17 cellular contexts compared by ENCODE assay signal in the genomic region with DNA sequence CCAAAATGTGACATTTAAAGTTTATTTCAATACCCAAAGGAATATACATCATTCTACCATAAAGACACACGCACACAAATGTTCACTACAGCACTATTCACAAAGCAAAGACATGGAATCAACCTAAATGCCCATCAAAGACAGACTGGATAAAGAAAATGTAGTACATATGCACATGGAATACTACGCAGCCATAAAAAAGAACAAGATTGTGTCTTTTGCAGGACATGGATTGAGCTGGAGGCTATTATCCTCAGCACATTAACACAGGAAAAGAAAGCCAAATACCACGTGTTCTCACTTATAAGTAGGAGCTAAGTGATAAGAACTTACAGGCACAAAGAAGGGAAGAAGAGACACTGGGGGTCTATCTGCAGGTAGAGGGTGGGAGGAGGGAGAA. TPM values are rescaled to one million over a fixed set of nuclear protein-coding genes. Genes with fewer than 3 reads are reported as not detected.
DNase-seq lines count a peak whose midpoint lies in the region; ATAC-seq, FAIRE-seq and TF ChIP-seq lines count a peak whose summit lies in the region.
"Had no signal": no experiment of that assay in that cellular context is flagged by ENCODE, and none has a peak within 500 bp of the region (broad histone marks: within the 10 kb centered on the region; RNA-seq: fewer than 3 reads in every experiment).

No MANE protein-coding gene starts in this region.

- CTCF ChIA-PET in HepG2 (lab: Yijun Ruan, JAX; ENCODE audit: low intra/inter-chr PET ratio, low total read pairs) (no interaction called here), K562 (lab: Yijun Ruan, JAX; ENCODE audit: low intra/inter-chr PET ratio) (no interaction called here), WTC11 (lab: Charles Lee) (no interaction called here)

- ATAC-seq in HepG2, result no peak
- ATAC-seq in right lobe of liver, result no peak
- ATAC-seq in K562, result no peak
- no peak for ATAC-seq in WTC11
- ATAC-seq: GM23338 had no signal

- no peak overlapping the region for H3K27ac Mint-ChIP-seq in WTC11
- H3K27ac Mint-ChIP-seq: CD14-positive monocyte; CD4-positive, alpha-beta memory T cell; GM23338 had no signal

- H2AFZ ChIP-seq in HepG2 (ENCODE audit: low read length) (no peak overlapping the region), K562 (ENCODE audit: low read depth, low read length) (no peak overlapping the region)
- H2AFZ ChIP-seq: GM23338 had no signal

- no peaks in the 10 kb centered on the region for H3K27me3 ChIP-seq in HepG2 (ENCODE audit: control insufficient read depth in 1 of 2, insufficient read depth in 2 of 2, low read length in 2 of 2)
- no peaks in the 10 kb centered on the region for H3K27me3 ChIP-seq in right lobe of liver
- H3K27me3 ChIP-seq in K562 (ENCODE audit: control insufficient read depth in 2 of 2, insufficient read depth in 2 of 2, low read length in 2 of 2), result peaks cover 8 to 24% of the 10 kb centered on the region in 2 experiments; a peak in 3 of 5 replicates
- no peaks in the 10 kb centered on the region for H3K27me3 ChIP-seq in mucosa of rectum (ENCODE audit: control insufficient read depth in 2 of 2, insufficient read depth in 2 of 2, low read length in 2 of 2)
- no peaks in the 10 kb centered on the region for H3K27me3 ChIP-seq in brain microvascular endothelial cell (replicated peaks)
- H3K27me3 ChIP-seq: BLaER1 had no signal

- FAIRE-seq in HepG2 (lab: Jason Lieb, UNC) (no peak), K562 (lab: Jason Lieb, UNC) (no peak)
- FAIRE-seq: D721Med, G401.6, GM12891 had no signal

- H3K27me3 Mint-ChIP-seq in WTC11 (ENCODE audit: low read depth), result no peaks in the 10 kb centered on the region

- peaks cover 5% of the 10 kb centered on the region for H3K9me3 Mint-ChIP-seq in WTC11
- H3K9me3 Mint-ChIP-seq: CD14-positive monocyte, GM23338 had no signal

- H3K36me3 ChIP-seq in HepG2 (replicated peaks in 1 of 2; ENCODE audit: control insufficient read depth in 1 of 2, insufficient read depth in 2 of 2, low read length in 2 of 2) (0 out of 5 replicates have a peak, but pooled peaks cover 0 to 2% of the 10 kb centered on the region in 2 experiments), right lobe of liver (no peaks in the 10 kb centered on the region), K562 (ENCODE audit: control insufficient read depth, insufficient read depth, low read length) (no peaks in the 10 kb centered on the region), mucosa of rectum (ENCODE audit: control insufficient read depth in 2 of 2, insufficient read depth in 2 of 2, low read length in 2 of 2) (no peaks in the 10 kb centered on the region), brain microvascular endothelial cell (replicated peaks) (no peaks in the 10 kb centered on the region)
- H3K36me3 ChIP-seq: BLaER1 had no signal

- H3K36me3 Mint-ChIP-seq in WTC11, result no peaks in the 10 kb centered on the region
- H3K36me3 Mint-ChIP-seq: CD14-positive monocyte; CD4-positive, alpha-beta memory T cell had no signal

- H3K9me3 ChIP-seq in HepG2 (ENCODE audit: low read length), result no peaks in the 10 kb centered on the region
- H3K9me3 ChIP-seq in right lobe of liver, result no peaks in the 10 kb centered on the region
- no peaks in the 10 kb centered on the region for H3K9me3 ChIP-seq in K562 (replicated peaks; ENCODE audit: control insufficient read depth, insufficient read depth, low read depth, low read length)
- no peaks in the 10 kb centered on the region for H3K9me3 ChIP-seq in mucosa of rectum (ENCODE audit: control insufficient read depth in 2 of 2, low read length in 2 of 2)
- H3K9me3 ChIP-seq: BLaER1 had no signal

- TF ChIP-seq POLR2A in HepG2 (IDR thresholded peaks at IDR 0.05; ENCODE audit: insufficient read depth in 1 of 2, low read depth in 2 of 2, low read length in 2 of 2) (no peak), right lobe of liver (IDR thresholded peaks at IDR 0.05) (no peak), K562 (conservative IDR thresholded peaks at IDR 0.05) (no peak)

- WGBS in HepG2 (ENCODE audit: low lambda C conversion rate), result 95% methylated on average over 3 of the region's 3 CpGs
- 92% methylated on average over 2 of the region's 3 CpGs for WGBS in right lobe of liver (ENCODE audit: insufficient coverage, low coverage, low lambda C conversion rate, missing lambda C conversion rate)
- 5% methylated on average over 3 of the region's 3 CpGs for WGBS in K562 (ENCODE audit: insufficient coverage, low coverage, missing lambda C conversion rate)

- in situ Hi-C loops in HepG2 (cut with HindIII; ENCODE audit: extremely low pct_ligation_motif_present, low pct_unique_long_range_greater_than_20kb), result no loop called here
- in situ Hi-C loops in K562 (cut with MboI), result no loop called here
- in situ Hi-C loops in brain microvascular endothelial cell (cut with HindIII; ENCODE audit: low pct_ligation_motif_present, low sequenced_read_pairs), result no loop called here

- H3K27ac ChIP-seq in HepG2 (ENCODE audit: extremely low read length, insufficient read depth, low read length), result no peak overlapping the region
- H3K27ac ChIP-seq in right lobe of liver, result no peak overlapping the region
- no peak overlapping the region for H3K27ac ChIP-seq in K562 (ENCODE audit: extremely low read depth, low read depth, low read length)
- peak overlapping the region; percentile 84 to 95 for H3K27ac ChIP-seq in mucosa of rectum (ENCODE audit: low read depth in 2 of 2, low read length in 2 of 2)
- H3K27ac ChIP-seq in brain microvascular endothelial cell, result no peak overlapping the region
- H3K27ac ChIP-seq: 22Rv1, BLaER1 had no signal

- H3K4me3 ChIP-seq in HepG2 (replicated peaks in 1 of 3; ENCODE audit: insufficient read depth in 1 of 3, low read depth in 2 of 3, low read length in 3 of 3), result no peak overlapping the region
- H3K4me3 ChIP-seq in right lobe of liver, result no peak overlapping the region
- H3K4me3 ChIP-seq in K562, result no peak overlapping the region
- H3K4me3 ChIP-seq in mucosa of rectum (ENCODE audit: low read length in 2 of 2), result no peak overlapping the region
- H3K4me3 ChIP-seq in brain microvascular endothelial cell (ENCODE audit: low read depth, low read length), result no peak overlapping the region
- H3K4me3 ChIP-seq: BLaER1, GM23338 had no signal

- H3K4me2 ChIP-seq in HepG2 (ENCODE audit: low read depth, low read length) (no peak overlapping the region), K562 (ENCODE audit: insufficient read depth, low read length) (no peak overlapping the region)
- H3K4me2 ChIP-seq: BLaER1, GM23338 had no signal

- no peak overlapping the region for H3K9ac ChIP-seq in HepG2 (ENCODE audit: insufficient read depth, low read depth, low read length)
- H3K9ac ChIP-seq in K562 (ENCODE audit: insufficient read depth in 1 of 2, low read depth in 2 of 2, low read length in 2 of 2), result no peak overlapping the region
- H3K9ac ChIP-seq in mucosa of rectum (ENCODE audit: low read depth in 1 of 2, low read length in 2 of 2), result no peak overlapping the region
- H3K9ac ChIP-seq: BLaER1 had no signal

- BruUV-seq in HepG2 (replicated peaks; lab: Mats Ljungman, UMichigan) (no TSS peak), K562 (replicated peaks; lab: Mats Ljungman, UMichigan) (no TSS peak)

- H3K4me1 ChIP-seq in HepG2 (ENCODE audit: insufficient read depth, low read length) (peaks cover 88% of the 10 kb centered on the region), right lobe of liver (peaks cover 0 to 21% (median 12%) of the 10 kb centered on the region in 4 donors), K562 (replicated peaks in 1 of 2; ENCODE audit: control insufficient read depth in 2 of 2, insufficient read depth in 2 of 2, low read length in 2 of 2) (no peaks in the 10 kb centered on the region), mucosa of rectum (ENCODE audit: control insufficient read depth in 2 of 2, insufficient read depth in 2 of 2, low read length in 2 of 2) (peaks cover 22 to 44% of the 10 kb centered on the region in 2 donors)

- H3K79me2 ChIP-seq in HepG2 (ENCODE audit: insufficient read depth, low read length) (peaks cover 23% of the 10 kb centered on the region), K562 (ENCODE audit: control insufficient read depth, insufficient read depth, low read length) (no peaks in the 10 kb centered on the region)

- POLR2A ChIA-PET in HepG2 (lab: Yijun Ruan, JAX) (interaction anchor here (1.1 kb wide), 1 partner anchor 45 kb away, joined by 3 read pairs; no protein-coding TSS in a partner anchor), K562 (lab: Yijun Ruan, JAX) (no interaction called here), WTC11 (lab: Charles Lee) (no interaction called here)

- TF ChIP-seq EP300 in HepG2 (IDR thresholded peaks at IDR 0.05; ENCODE audit: low read depth in 2 of 2, low read length in 2 of 2) (no peak), HepG2 (CRISPR knock-in tag; IDR thresholded peaks at IDR 0.05; ENCODE audit: borderline replicate concordance) (no peak), K562 (IDR thresholded peaks at IDR 0.05; ENCODE audit: low read length) (no peak)

- no peak overlapping the region for H3K4me3 Mint-ChIP-seq in WTC11
- H3K4me3 Mint-ChIP-seq: CD14-positive monocyte; CD4-positive, alpha-beta memory T cell; GM23338 had no signal

- no peaks in the 10 kb centered on the region for H3K9me1 ChIP-seq in K562 (ENCODE audit: control insufficient read depth, insufficient read depth, low read length)

- no peak for TF ChIP-seq RAD21 in HepG2 (CRISPR knock-in tag; IDR thresholded peaks at IDR 0.05)
- TF ChIP-seq RAD21 in K562 (CRISPR knock-in tag; conservative IDR thresholded peaks at IDR 0.05 in 1 of 2, IDR thresholded peaks at IDR 0.05 in 1 of 2), result no peak

- DNase-seq in HepG2 (ENCODE audit: low spot score) (no peak), right lobe of liver (no peak), K562 (ENCODE audit: extremely low read depth in 1 of 4, low spot score in 3 of 4) (no peak), NCI-H187 (lab: John Stamatoyannopoulos, UW) (no peak), HCEC 1CT (no peak), brain microvascular endothelial cell (no peak), WTC11 (ENCODE audit: low spot score) (no peak)
- DNase-seq: CD4-positive, alpha-beta memory T cell; H7 had no signal

- TF ChIP-seq CTCF in HepG2 (CRISPR knock-in tag; IDR thresholded peaks at IDR 0.05) (no peak), right lobe of liver (IDR thresholded peaks at IDR 0.05) (no peak), K562 (IDR thresholded peaks at IDR 0.05 in 2 of 3, conservative IDR thresholded peaks at IDR 0.05 in 1 of 3; ENCODE audit: insufficient read depth in 2 of 3, low read depth in 1 of 3, low read length in 3 of 3) (no peak), brain microvascular endothelial cell (IDR thresholded peaks at IDR 0.05; ENCODE audit: low read depth, low read length, missing control alignments) (no peak), WTC11 (IDR thresholded peaks at IDR 0.05) (no peak)

- intact Hi-C loops in HepG2 (cut with micrococcal nuclease; ENCODE audit: unreplicated experiment), result loop anchor here (2.0 kb wide), 1 partner anchor 21 kb away; no protein-coding TSS in a partner anchor
- intact Hi-C loops in right lobe of liver (cut with DNase I), result no loop called here
- intact Hi-C loops in K562 (cut with micrococcal nuclease), result no loop called here

- H3K4me1 Mint-ChIP-seq in WTC11, result peaks cover 7% of the 10 kb centered on the region; the same call in 1 of the 2 replicates
- H3K4me1 Mint-ChIP-seq: CD4-positive, alpha-beta memory T cell had no signal

- H4K20me1 ChIP-seq in HepG2 (ENCODE audit: insufficient read depth, low read length) (no peaks in the 10 kb centered on the region), K562 (replicated peaks; ENCODE audit: control insufficient read depth, insufficient read depth, low read length) (no peaks in the 10 kb centered on the region; the same call in 1 of the 2 replicates)
- H4K20me1 ChIP-seq: BLaER1 had no signal

RNA-seq across cellular contexts. Expression of gene ATP9A, which starts 22.4 kb away (rescaled TPM):
- total RNA-seq in HepG2 (2016; rRNA removed; fragmentation: Illumina TruSeq; extraction: Trizol), result 11.0 and 11.8 TPM in 2 replicates
- 2.4 and 3.0 TPM in 2 replicates for total RNA-seq in HepG2 (2016; cell fraction: cytosol; rRNA removed; fragmentation: Illumina TruSeq; extraction: Trizol; ENCODE audit: low read depth)
- total RNA-seq in HepG2 (2016; cell fraction: insoluble cytoplasmic fraction; rRNA removed; fragmentation: Illumina TruSeq; extraction: Trizol), result 10.1 and 11.8 TPM in 2 replicates
- total RNA-seq in HepG2 (2016; cell fraction: membrane; rRNA removed; fragmentation: Illumina TruSeq; extraction: Trizol), result 5.1 and 5.8 TPM in 2 replicates
- 13.2 and 14.5 TPM in 2 replicates for total RNA-seq in HepG2 (2016; cell fraction: nucleus; rRNA removed; fragmentation: Illumina TruSeq; extraction: Trizol)
- polyA plus RNA-seq in HepG2 (2011; rRNA removed), result 18.5 and 19.2 TPM in 2 replicates
- 13.2 and 14.1 TPM in 2 replicates for polyA plus RNA-seq in HepG2 (2011; cell fraction: cytosol; rRNA removed)
- 31.8 and 35.3 TPM in 2 replicates for polyA plus RNA-seq in HepG2 (2011; cell fraction: nucleus; rRNA removed)
- 23.4 and 25.1 TPM in 2 replicates for polyA plus RNA-seq in HepG2 (2012)
- polyA plus RNA-seq in HepG2 (2016; cell fraction: cytosol; fragmentation: Illumina TruSeq; extraction: Trizol; ENCODE audit: low read depth), result 0.52 and 0.55 TPM in 2 replicates
- polyA plus RNA-seq in HepG2 (2016; cell fraction: insoluble cytoplasmic fraction; fragmentation: Illumina TruSeq; extraction: Trizol; ENCODE audit: low read depth), result 6.8 and 7.8 TPM in 2 replicates
- 2.0 and 2.2 TPM in 2 replicates for polyA plus RNA-seq in HepG2 (2016; cell fraction: membrane; fragmentation: Illumina TruSeq; extraction: Trizol; ENCODE audit: low read depth)
- polyA plus RNA-seq in HepG2 (2016; cell fraction: nucleus; fragmentation: Illumina TruSeq; extraction: Trizol; ENCODE audit: insufficient read depth, low read depth), result 14.8 and 15.7 TPM in 2 replicates
- polyA minus RNA-seq in HepG2 (2011; rRNA and poly(A)+ RNA removed; ENCODE audit: low replicate concordance), result 30.7 and 75.7 TPM in 2 replicates
- 25.1 and 28.6 TPM in 2 replicates for polyA minus RNA-seq in HepG2 (2011; cell fraction: cytosol; rRNA and poly(A)+ RNA removed)
- polyA minus RNA-seq in HepG2 (2011; cell fraction: nucleus; rRNA and poly(A)+ RNA removed), result 37.2 and 39.9 TPM in 2 replicates
- total RNA-seq in right lobe of liver, result 10 to 100 TPM; 10.5 to 17.4 (median 13.0) TPM
- 0.12 and 0.28 TPM in 2 replicates for total RNA-seq in K562 (2011; cell fraction: chromatin; rRNA removed; ENCODE audit: low replicate concordance)
- total RNA-seq in K562 (2011; cell fraction: nucleolus; rRNA removed), result 0.13 and 0.17 TPM in 2 replicates
- 0.07 and 0.31 TPM in 2 replicates for total RNA-seq in K562 (2011; cell fraction: nucleoplasm; rRNA removed)
- 0.18 and 0.24 TPM in 2 replicates for total RNA-seq in K562 (2014; rRNA removed)
- total RNA-seq in K562 (2014; rRNA removed; fragmentation: Illumina TruSeq; extraction: Trizol), result 0.36 and 0.48 TPM in 2 replicates
- 0.15 and 0.22 TPM in 2 replicates for total RNA-seq in K562 (2015; rRNA removed; fragmentation: Illumina TruSeq; extraction: Trizol)
- total RNA-seq in K562 (2021), result 0.42 and 0.62 TPM in 2 replicates
- 0.05 and 0.29 TPM in 2 replicates for polyA plus RNA-seq in K562 (2011; rRNA removed)
- polyA plus RNA-seq in K562 (2011; cell fraction: cytosol; rRNA removed), result 0.09 and 0.19 TPM in 2 replicates
- polyA plus RNA-seq in K562 (2011; cell fraction: nucleus; rRNA removed), result 0.07 and 0.24 TPM in 2 replicates
- 0.06 and 0.25 TPM in 2 replicates for polyA plus RNA-seq in K562 (2012)
- polyA plus RNA-seq in K562 (2014; fragmentation: Illumina TruSeq; extraction: Trizol), result 0.39 and 0.40 TPM in 2 replicates
- polyA plus RNA-seq in K562 (2014; fragmentation: Nextera tagmentation; extraction: Ambion mirVana), result under 1 TPM; 0.21 to 0.23 TPM
- polyA plus RNA-seq in K562 (2014; rRNA removed), result 0.32 and 0.46 TPM in 2 replicates
- 0.03 and 0.32 TPM in 2 replicates for polyA minus RNA-seq in K562 (2011; rRNA and poly(A)+ RNA removed)
- 0.27 and 0.29 TPM in 2 replicates for polyA minus RNA-seq in K562 (2011; cell fraction: cytosol; rRNA and poly(A)+ RNA removed)
- 0.11 and 0.13 TPM in 2 replicates for polyA minus RNA-seq in K562 (2011; cell fraction: nucleus; rRNA and poly(A)+ RNA removed)
- 5.0 to 5.4 TPM (median 5.0 TPM) in 3 replicates for total RNA-seq in WTC11 (2021)
- polyA plus RNA-seq: CD14-positive monocyte had no signal

RNA-seq across cellular contexts. Expression of gene SALL4, which starts 56.5 kb away (rescaled TPM):
- 0.17 and 0.33 TPM in 2 replicates for total RNA-seq in HepG2 (2016; rRNA removed; fragmentation: Illumina TruSeq; extraction: Trizol)
- 0.09 and 0.10 TPM in 2 replicates for total RNA-seq in HepG2 (2016; cell fraction: cytosol; rRNA removed; fragmentation: Illumina TruSeq; extraction: Trizol; ENCODE audit: low read depth)
- 0.24 and 0.26 TPM in 2 replicates for total RNA-seq in HepG2 (2016; cell fraction: insoluble cytoplasmic fraction; rRNA removed; fragmentation: Illumina TruSeq; extraction: Trizol)
- total RNA-seq in HepG2 (2016; cell fraction: membrane; rRNA removed; fragmentation: Illumina TruSeq; extraction: Trizol), result 0.24 and 0.25 TPM in 2 replicates
- 0.34 and 0.47 TPM in 2 replicates for total RNA-seq in HepG2 (2016; cell fraction: nucleus; rRNA removed; fragmentation: Illumina TruSeq; extraction: Trizol)
- 1.5 and 1.8 TPM in 2 replicates for polyA plus RNA-seq in HepG2 (2011; rRNA removed)
- 0.56 and 0.67 TPM in 2 replicates for polyA plus RNA-seq in HepG2 (2011; cell fraction: cytosol; rRNA removed)
- polyA plus RNA-seq in HepG2 (2011; cell fraction: nucleus; rRNA removed), result 5.4 and 6.2 TPM in 2 replicates
- polyA plus RNA-seq in HepG2 (2012), result 2.7 and 4.4 TPM in 2 replicates
- polyA plus RNA-seq in HepG2 (2016; cell fraction: cytosol; fragmentation: Illumina TruSeq; extraction: Trizol; ENCODE audit: low read depth), result not detected in 2 replicates
- polyA plus RNA-seq in HepG2 (2016; cell fraction: insoluble cytoplasmic fraction; fragmentation: Illumina TruSeq; extraction: Trizol; ENCODE audit: low read depth), result 0.13 and 0.20 TPM in 2 replicates
- polyA plus RNA-seq in HepG2 (2016; cell fraction: membrane; fragmentation: Illumina TruSeq; extraction: Trizol; ENCODE audit: low read depth), result 0.05 and 0.10 TPM in 2 replicates
- polyA plus RNA-seq in HepG2 (2016; cell fraction: nucleus; fragmentation: Illumina TruSeq; extraction: Trizol; ENCODE audit: insufficient read depth, low read depth), result 2.4 and 4.2 TPM in 2 replicates
- 1.5 and 6.5 TPM in 2 replicates for polyA minus RNA-seq in HepG2 (2011; rRNA and poly(A)+ RNA removed; ENCODE audit: low replicate concordance)
- polyA minus RNA-seq in HepG2 (2011; cell fraction: cytosol; rRNA and poly(A)+ RNA removed), result 1.4 and 1.5 TPM in 2 replicates
- polyA minus RNA-seq in HepG2 (2011; cell fraction: nucleus; rRNA and poly(A)+ RNA removed), result 2.0 and 2.1 TPM in 2 replicates
- under 1 TPM; 0.24 to 0.63 (median 0.40) TPM for total RNA-seq in right lobe of liver
- total RNA-seq in K562 (2011; cell fraction: chromatin; rRNA removed; ENCODE audit: low replicate concordance), result not detected in 2 replicates
- total RNA-seq in K562 (2011; cell fraction: nucleolus; rRNA removed), result not detected in 2 replicates
- not detected in 2 replicates for total RNA-seq in K562 (2011; cell fraction: nucleoplasm; rRNA removed)
- total RNA-seq in K562 (2014; rRNA removed), result not detected in 2 replicates
- total RNA-seq in K562 (2014; rRNA removed; fragmentation: Illumina TruSeq; extraction: Trizol), result not detected in 2 replicates
- total RNA-seq in K562 (2015; rRNA removed; fragmentation: Illumina TruSeq; extraction: Trizol), result not detected in 2 replicates
- 0.07 and 0.11 TPM in 2 replicates for total RNA-seq in K562 (2021)
- not detected in 2 replicates for polyA plus RNA-seq in K562 (2011; rRNA removed)
- not detected in 2 replicates for polyA plus RNA-seq in K562 (2011; cell fraction: cytosol; rRNA removed)
- polyA plus RNA-seq in K562 (2011; cell fraction: nucleus; rRNA removed), result not detected in 2 replicates
- 0.01 TPM in 1 of 2 replicates, not detected in the other for polyA plus RNA-seq in K562 (2012)
- not detected in 2 replicates for polyA plus RNA-seq in K562 (2014; fragmentation: Illumina TruSeq; extraction: Trizol)
- not detected for polyA plus RNA-seq in K562 (2014; fragmentation: Nextera tagmentation; extraction: Ambion mirVana)
- 0.03 TPM in 1 of 2 replicates, not detected in the other for polyA plus RNA-seq in K562 (2014; rRNA removed)
- polyA minus RNA-seq in K562 (2011; rRNA and poly(A)+ RNA removed), result not detected in 2 replicates
- polyA minus RNA-seq in K562 (2011; cell fraction: cytosol; rRNA and poly(A)+ RNA removed), result 0.36 TPM in 1 of 2 replicates, not detected in the other
- polyA minus RNA-seq in K562 (2011; cell fraction: nucleus; rRNA and poly(A)+ RNA removed), result 0.13 TPM in 1 of 2 replicates, not detected in the other
- 156 to 204 TPM (median 203 TPM) in 3 replicates for total RNA-seq in WTC11 (2021)
- polyA plus RNA-seq: CD14-positive monocyte; CD4-positive, alpha-beta memory T cell had no signal

Comparison
In these comparisons a context has a peak if more than half of its experiments do, and no peak if none do; other contexts are left out.
1. H3K27ac ChIP-seq: peak in mucosa of rectum (2 of 2); none in HepG2 (single experiment), right lobe of liver (0 of 3), K562 (single experiment) and brain microvascular endothelial cell (single experiment).
2. RNA of gene SALL4, which starts 56.5 kb away (total RNA-seq): 156 to 204 TPM in WTC11; 0.24 to 0.63 TPM in right lobe of liver, 0.09 to 0.47 TPM in HepG2 and 0.07 to 0.11 TPM in K562; every median in the first group is over 10 times any median in the second.
3. Of the 241 proteins assayed by ChIP-seq in both HepG2 and K562: peak only in HepG2: ADNP, CHD4 and JUND; only in K562: none; in both: none; in neither: 238.